Comparison of ENCODE assay signal across 1 cellular context in the genomic region with DNA sequence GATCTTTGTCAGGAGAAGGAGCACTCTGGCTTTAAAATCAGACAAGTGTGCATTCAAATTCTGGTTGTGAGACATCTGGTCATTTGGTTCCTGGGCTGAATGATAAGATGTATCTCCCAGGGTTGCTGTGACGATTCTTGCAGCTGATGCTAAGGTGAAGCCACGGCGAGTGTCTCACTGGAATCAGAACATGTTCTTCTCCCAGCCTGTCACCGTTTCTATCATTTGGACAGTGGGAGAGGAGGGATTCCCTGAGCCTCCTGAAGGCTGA.
TF ChIP-seq lines count a peak whose summit lies in the region.

No MANE protein-coding gene starts in this region.

TF ChIP-seq in SK-N-SH, 30 proteins besides CTCF, POLR2A, EP300 and RAD21 (continued from another document):
- TF ChIP-seq, protein P1, sequence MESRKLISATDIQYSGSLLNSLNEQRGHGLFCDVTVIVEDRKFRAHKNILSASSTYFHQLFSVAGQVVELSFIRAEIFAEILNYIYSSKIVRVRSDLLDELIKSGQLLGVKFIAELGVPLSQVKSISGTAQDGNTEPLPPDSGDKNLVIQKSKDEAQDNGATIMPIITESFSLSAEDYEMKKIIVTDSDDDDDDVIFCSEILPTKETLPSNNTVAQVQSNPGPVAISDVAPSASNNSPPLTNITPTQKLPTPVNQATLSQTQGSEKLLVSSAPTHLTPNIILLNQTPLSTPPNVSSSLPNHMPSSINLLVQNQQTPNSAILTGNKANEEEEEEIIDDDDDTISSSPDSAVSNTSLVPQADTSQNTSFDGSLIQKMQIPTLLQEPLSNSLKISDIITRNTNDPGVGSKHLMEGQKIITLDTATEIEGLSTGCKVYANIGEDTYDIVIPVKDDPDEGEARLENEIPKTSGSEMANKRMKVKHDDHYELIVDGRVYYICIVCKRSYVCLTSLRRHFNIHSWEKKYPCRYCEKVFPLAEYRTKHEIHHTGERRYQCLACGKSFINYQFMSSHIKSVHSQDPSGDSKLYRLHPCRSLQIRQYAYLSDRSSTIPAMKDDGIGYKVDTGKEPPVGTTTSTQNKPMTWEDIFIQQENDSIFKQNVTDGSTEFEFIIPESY (IDR thresholded peaks at IDR 0.05; ENCODE audit: borderline replicate concordance, low read depth): no peak
- TF ChIP-seq MEF2A (IDR thresholded peaks at IDR 0.05; ENCODE audit: borderline replicate concordance, low read depth): no peak
- no peak for TF ChIP-seq GATA2 (CRISPR knock-in tag; IDR thresholded peaks at IDR 0.05)
- TF ChIP-seq SMC3 (IDR thresholded peaks at IDR 0.05; ENCODE audit: low read depth, low read length): no peak
- TF ChIP-seq, protein P2, sequence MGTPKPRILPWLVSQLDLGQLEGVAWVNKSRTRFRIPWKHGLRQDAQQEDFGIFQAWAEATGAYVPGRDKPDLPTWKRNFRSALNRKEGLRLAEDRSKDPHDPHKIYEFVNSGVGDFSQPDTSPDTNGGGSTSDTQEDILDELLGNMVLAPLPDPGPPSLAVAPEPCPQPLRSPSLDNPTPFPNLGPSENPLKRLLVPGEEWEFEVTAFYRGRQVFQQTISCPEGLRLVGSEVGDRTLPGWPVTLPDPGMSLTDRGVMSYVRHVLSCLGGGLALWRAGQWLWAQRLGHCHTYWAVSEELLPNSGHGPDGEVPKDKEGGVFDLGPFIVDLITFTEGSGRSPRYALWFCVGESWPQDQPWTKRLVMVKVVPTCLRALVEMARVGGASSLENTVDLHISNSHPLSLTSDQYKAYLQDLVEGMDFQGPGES (IDR thresholded peaks at IDR 0.05; ENCODE audit: low read depth, low read length): no peak
- TF ChIP-seq CHD2 (IDR thresholded peaks at IDR 0.05; ENCODE audit: low read length, partially characterized antibody): no peak
- no peak for TF ChIP-seq POLR2AphosphoS5 (IDR thresholded peaks at IDR 0.05; ENCODE audit: low read depth, low read length)
- no peak for TF ChIP-seq JUND (IDR thresholded peaks at IDR 0.05)
